Comparison of ENCODE assay signal across 15 cellular contexts in genomic region chr19:41925208-41926003, GRCh38.
"Had no signal": no experiment of that assay in that cellular context is flagged by ENCODE, and none has a peak within 500 bp of the region (broad histone marks: within the 10 kb centered on the region; RNA-seq: fewer than 3 reads in every experiment).

No MANE protein-coding gene starts in this region.

- DNase-seq: activated CD4-positive, alpha-beta T cell treated with anti-CD3 and anti-CD28 coated beads, Interleukin-2, amount 50 U/mL, for 48 hours; activated naive CD4-positive, alpha-beta T cell treated with Interleukin-2 at 50 U/mL for 16 hours; activated naive CD8-positive, alpha-beta T cell treated with anti-CD3 and anti-CD28 coated beads for 36 hours; activated T-cell treated with anti-CD3 and anti-CD28 coated beads, Interleukin-2, amount 50 U/mL, for 48 hours; effector memory CD4-positive, alpha-beta T cell; hippocampal formation; left ventricle myocardium inferior; naive thymus-derived CD4-positive, alpha-beta T cell; occipital lobe; small intestine; stimulated activated CD4-positive, alpha-beta T cell treated with anti-CD3 and anti-CD28 coated beads, Interleukin-15, amount 100 ng/mL, for 24 hours; stomach had no signal

- ATAC-seq: esophagus mucosa; naive thymus-derived CD4-positive, alpha-beta T cell; sciatic nerve; stimulated activated memory B cell treated with anti-CD40 and anti-IgM and Interleukin-4, amounts not matched to agents 10 μg/mL and 1 μg/mL and 100 μg/mL, for 72 hours had no signal
